In genomic region chr12:14774944-14775651, GRCh38 we compare ENCODE assay signal across 1 cellular context.
TF ChIP-seq lines count a peak whose summit lies in the region.

No MANE protein-coding gene starts in this region.

TF ChIP-seq in H1, 55 proteins besides CTCF, POLR2A, EP300 and RAD21 (continued from another document):
- TF ChIP-seq BACH1 (IDR thresholded peaks at IDR 0.05; ENCODE audit: low read length) (no peak), SUZ12 (IDR thresholded peaks at IDR 0.05; ENCODE audit: low read length) (no peak), JUN (IDR thresholded peaks at IDR 0.05; ENCODE audit: low read depth, low read length) (no peak), CBX8 (IDR thresholded peaks at IDR 0.05; ENCODE audit: borderline replicate concordance, low read depth, low read length) (no peak), CBX5 (IDR thresholded peaks at IDR 0.05; ENCODE audit: low read depth, low read length) (no peak), CHD1 (IDR thresholded peaks at IDR 0.05; ENCODE audit: low read depth, low read length) (no peak), TCF12 (IDR thresholded peaks at IDR 0.05; ENCODE audit: low read depth, low read length) (no peak), ASH2L (IDR thresholded peaks at IDR 0.05; ENCODE audit: low read length) (peak; percentile 74), SAP30 (IDR thresholded peaks at IDR 0.05; ENCODE audit: insufficient read depth, insufficient replicate concordance, low read length) (peak; percentile 80), ZNF274 (IDR thresholded peaks at IDR 0.05; ENCODE audit: borderline replicate concordance, extremely low read depth, low read length) (no peak), EGR1 (IDR thresholded peaks at IDR 0.05; ENCODE audit: borderline replicate concordance, low read depth, low read length) (no peak)
